ENCODE assay signal across 23 cellular contexts in the genomic region with DNA sequence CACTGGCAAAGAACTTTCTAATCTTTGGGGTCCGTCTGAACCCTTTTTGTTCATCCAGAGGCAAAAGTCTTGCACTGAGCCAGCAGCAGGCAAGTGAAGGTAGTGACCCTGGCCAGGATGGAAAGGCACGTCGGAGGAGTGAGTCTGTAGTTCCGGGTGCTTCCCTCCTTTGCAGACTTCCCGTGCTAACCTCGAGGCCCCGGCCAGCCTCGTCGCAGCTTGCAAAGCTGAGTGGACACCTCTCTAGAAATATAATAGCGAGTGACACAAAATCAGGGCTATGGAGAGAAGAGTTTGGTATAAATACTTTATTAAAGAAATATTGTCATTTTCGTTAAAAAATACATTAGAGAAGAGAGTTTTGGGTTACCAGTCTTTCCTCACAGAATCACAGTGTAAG. TPM values are rescaled to one million over a fixed set of nuclear protein-coding genes. Genes with fewer than 3 reads are reported as not detected.
"Had no signal": no experiment of that assay in that cellular context is flagged by ENCODE, and none has a peak within 500 bp of the region (broad histone marks: within the 10 kb centered on the region; RNA-seq: fewer than 3 reads in every experiment).

No MANE protein-coding gene starts in this region.

- H3K27me3 Mint-ChIP-seq: activated B cell treated with CpG ODN at 0.5 μM for 24 hours; activated CD4-positive, alpha-beta T cell treated with anti-CD3 and anti-CD28 coated beads, Interleukin-2, amount 10 ng/mL, durations not matched to agents 24 days and 14 days; activated CD8-positive, alpha-beta memory T cell treated with anti-CD3 and anti-CD28 coated beads, Interleukin-2, amount 10 ng/mL, durations not matched to agents 7 days and 5 days; activated naive CD4-positive, alpha-beta T cell treated with anti-CD3 and anti-CD28 coated beads, Interleukin-2, amount 50 U/mL, for 24 hours; activated naive CD8-positive, alpha-beta T cell treated with anti-CD3 and anti-CD28 coated beads, Interleukin-2, amount 50 U/mL, for 24 hours; activated T-cell treated with anti-CD3 and anti-CD28 coated beads, Interleukin-2, amount 50 U/mL, for 24 hours; T-helper 17 cell had no signal

- DNase-seq: activated B cell treated with CpG ODN at 0.5 μM for 24 hours; activated CD4-positive, alpha-beta T cell treated with anti-CD3 and anti-CD28 coated beads for 1 hour; activated CD4-positive, alpha-beta T cell treated with anti-CD3 and anti-CD28 coated beads, Interleukin-2, amount 10 ng/mL, durations not matched to agents 24 days and 14 days; activated CD4-positive, alpha-beta T cell treated with anti-CD3 and anti-CD28 coated beads, Interleukin-2, amount 50 U/mL, for 48 hours; activated CD8-positive, alpha-beta memory T cell treated with anti-CD3 and anti-CD28 coated beads, Interleukin-2, amount 10 ng/mL, durations not matched to agents 7 days and 5 days; activated gamma-delta T cell treated with Interleukin-2 at 50 U/mL for 16 hours; activated naive CD8-positive, alpha-beta T cell treated with anti-CD3 and anti-CD28 coated beads, Interleukin-2, amount 50 U/mL, for 24 hours; activated T-cell treated with anti-CD3 and anti-CD28 coated beads, Interleukin-2, amount 50 U/mL, for 24 hours; MM.1S; NCI-H1105 treated with DMSO at 0.1 percent for 48 hours; NCI-H1436 treated with DMSO at 0.1 percent for 48 hours; NCI-H187; NCI-H2081; NCI-H510A treated with DMSO at 0.1 percent for 48 hours; NCI-H69; Peyer's patch; SHP77 treated with DMSO at 0.1 percent for 48 hours; T-helper 17 cell; T-helper 9 cell had no signal

- ATAC-seq: activated CD8-positive, alpha-beta memory T cell treated with anti-CD3 and anti-CD28 coated beads, Interleukin-2, amount 10 ng/mL, durations not matched to agents 7 days and 5 days; activated naive CD8-positive, alpha-beta T cell treated with anti-CD3 and anti-CD28 coated beads, Interleukin-2, amount 50 U/mL, for 24 hours; T-helper 17 cell had no signal

- H3K9me3 Mint-ChIP-seq: activated B cell treated with CpG ODN at 0.5 μM for 24 hours; activated CD4-positive, alpha-beta T cell treated with anti-CD3 and anti-CD28 coated beads, Interleukin-2, amount 10 ng/mL, durations not matched to agents 24 days and 14 days; activated naive CD4-positive, alpha-beta T cell treated with anti-CD3 and anti-CD28 coated beads, Interleukin-2, amount 50 U/mL, for 24 hours; activated naive CD8-positive, alpha-beta T cell treated with anti-CD3 and anti-CD28 coated beads, Interleukin-2, amount 50 U/mL, for 24 hours; activated T-cell treated with anti-CD3 and anti-CD28 coated beads, Interleukin-2, amount 50 U/mL, for 24 hours; activated T-helper 2 cell treated with anti-CD3 and anti-CD28 coated beads, Interferon-gamma antibody, Interleukin-2, Interleukin-4, amounts not matched to agents 10 μg/mL and 5 μg/mL and 100 μg/mL, durations not matched to agents 14 hours and 24 hours and 36 hours; brain had no signal

- H3K4me3 Mint-ChIP-seq: activated B cell treated with CpG ODN at 0.5 μM for 24 hours; activated CD4-positive, alpha-beta T cell treated with anti-CD3 and anti-CD28 coated beads, Interleukin-2, amount 10 ng/mL, durations not matched to agents 24 days and 14 days; activated CD8-positive, alpha-beta memory T cell treated with anti-CD3 and anti-CD28 coated beads, Interleukin-2, amount 10 ng/mL, durations not matched to agents 7 days and 5 days; activated naive CD4-positive, alpha-beta T cell treated with anti-CD3 and anti-CD28 coated beads, Interleukin-2, amount 50 U/mL, for 24 hours; activated naive CD8-positive, alpha-beta T cell treated with anti-CD3 and anti-CD28 coated beads, Interleukin-2, amount 50 U/mL, for 24 hours; activated T-cell treated with anti-CD3 and anti-CD28 coated beads, Interleukin-2, amount 50 U/mL, for 24 hours; brain; T-helper 17 cell had no signal

- H3K4me3 ChIP-seq: cardiac muscle cell, Peyer's patch had no signal

- H3K27ac Mint-ChIP-seq: activated B cell treated with CpG ODN at 0.5 μM for 24 hours; activated CD4-positive, alpha-beta T cell treated with anti-CD3 and anti-CD28 coated beads, Interleukin-2, amount 10 ng/mL, durations not matched to agents 24 days and 14 days; activated CD8-positive, alpha-beta memory T cell treated with anti-CD3 and anti-CD28 coated beads, Interleukin-2, amount 10 ng/mL, durations not matched to agents 7 days and 5 days; activated naive CD4-positive, alpha-beta T cell treated with anti-CD3 and anti-CD28 coated beads, Interleukin-2, amount 50 U/mL, for 24 hours; activated naive CD8-positive, alpha-beta T cell treated with anti-CD3 and anti-CD28 coated beads, Interleukin-2, amount 50 U/mL, for 24 hours; activated T-helper 2 cell treated with anti-CD3 and anti-CD28 coated beads, Interferon-gamma antibody, Interleukin-2, Interleukin-4, amounts not matched to agents 10 μg/mL and 5 μg/mL and 100 μg/mL, durations not matched to agents 14 hours and 24 hours and 36 hours had no signal

- H3K27me3 ChIP-seq: cardiac muscle cell, Peyer's patch had no signal

- H3K9me3 ChIP-seq: Peyer's patch had no signal

- H3K27ac ChIP-seq: cardiac muscle cell, Peyer's patch had no signal

RNA-seq across cellular contexts. Expression of gene TUBB2B, which starts 41.2 kb away (rescaled TPM):
- total RNA-seq: activated B cell treated with CpG ODN at 0.5 μM for 24 hours; activated CD8-positive, alpha-beta memory T cell treated with anti-CD3 and anti-CD28 coated beads, Interleukin-2, amount 10 ng/mL, durations not matched to agents 7 days and 5 days had no signal
